Comparison of ENCODE assay signal across 1 cellular context in genomic region chr19:50361290-50362029, GRCh38.
TF ChIP-seq lines count a peak whose summit lies in the region.

No MANE protein-coding gene starts in this region.

TF ChIP-seq in HEK293, 187 proteins besides CTCF, POLR2A, EP300 and RAD21 (continued from another document):
- TF ChIP-seq ZNF555 (tag by site-specific recombination; conservative IDR thresholded peaks at IDR 0.05): no peak
- TF ChIP-seq ZNF704 (tag by site-specific recombination; IDR thresholded peaks at IDR 0.05): no peak
